Comparison of ENCODE assay signal across 1 cellular context in the genomic region with DNA sequence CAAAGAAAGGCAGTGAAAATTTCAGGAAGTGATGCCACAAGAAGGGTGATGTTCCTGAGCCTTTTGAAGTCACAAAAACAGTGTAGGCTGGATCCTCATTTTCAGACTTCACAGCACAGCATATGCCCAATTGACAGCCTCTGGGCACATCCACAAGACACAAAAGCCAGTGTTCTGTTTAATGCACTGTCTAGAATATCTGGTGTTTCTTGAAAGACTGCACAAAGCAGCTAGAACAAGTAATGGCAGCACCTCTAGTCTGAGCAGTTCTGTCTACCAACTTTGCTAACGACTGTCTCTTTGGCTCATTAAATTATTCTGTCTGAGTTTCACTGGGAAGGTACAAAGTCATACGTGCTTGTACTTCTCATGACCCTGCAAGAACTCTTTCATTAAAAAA.
TF ChIP-seq lines count a peak whose summit lies in the region.

No MANE protein-coding gene starts in this region.

TF ChIP-seq in IMR-90, 13 proteins besides CTCF, POLR2A, EP300 and RAD21 (continued from another document):
- TF ChIP-seq MAZ (IDR thresholded peaks at IDR 0.05; ENCODE audit: borderline replicate concordance, low read depth, low read length), result no peak
- TF ChIP-seq MAFK (IDR thresholded peaks at IDR 0.05; ENCODE audit: low read depth, low read length), result no peak
- TF ChIP-seq, protein P1, sequence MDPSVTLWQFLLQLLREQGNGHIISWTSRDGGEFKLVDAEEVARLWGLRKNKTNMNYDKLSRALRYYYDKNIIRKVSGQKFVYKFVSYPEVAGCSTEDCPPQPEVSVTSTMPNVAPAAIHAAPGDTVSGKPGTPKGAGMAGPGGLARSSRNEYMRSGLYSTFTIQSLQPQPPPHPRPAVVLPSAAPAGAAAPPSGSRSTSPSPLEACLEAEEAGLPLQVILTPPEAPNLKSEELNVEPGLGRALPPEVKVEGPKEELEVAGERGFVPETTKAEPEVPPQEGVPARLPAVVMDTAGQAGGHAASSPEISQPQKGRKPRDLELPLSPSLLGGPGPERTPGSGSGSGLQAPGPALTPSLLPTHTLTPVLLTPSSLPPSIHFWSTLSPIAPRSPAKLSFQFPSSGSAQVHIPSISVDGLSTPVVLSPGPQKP (IDR thresholded peaks at IDR 0.05; ENCODE audit: borderline replicate concordance, low read depth, low read length), result no peak
- TF ChIP-seq NFE2L2 (IDR thresholded peaks at IDR 0.05; ENCODE audit: low read depth, low read length), result no peak
